Comparison of ENCODE assay signal across 7 cellular contexts in genomic region chr22:50206599-50206998, GRCh38. TPM values are rescaled to one million over a fixed set of nuclear protein-coding genes. Genes with fewer than 3 reads are reported as not detected.
A peak's percentile ranks its signal among the peaks of the same experiment; 100 is the strongest.
DNase-seq lines count a peak whose midpoint lies in the region; ATAC-seq and TF ChIP-seq lines count a peak whose summit lies in the region.
"Had no signal": no experiment of that assay in that cellular context is flagged by ENCODE, and none has a peak within 500 bp of the region (broad histone marks: within the 10 kb centered on the region; RNA-seq: fewer than 3 reads in every experiment).

No MANE protein-coding gene starts in this region.

- no peak overlapping the region for H3K9ac ChIP-seq in IMR-90 (ENCODE audit: low read depth, low read length)

- no peaks in the 10 kb centered on the region for H3K27me3 ChIP-seq in IMR-90 (ENCODE audit: control insufficient read depth, insufficient read depth, low read length)

- H4K20me1 ChIP-seq in IMR-90 (ENCODE audit: insufficient read depth, low read length) = peaks cover 42% of the 10 kb centered on the region

- H2AFZ ChIP-seq in IMR-90 (replicated peaks; ENCODE audit: low read length, poor library complexity) = peak overlapping the region; percentile 44

- H3K9me3 ChIP-seq in IMR-90 (ENCODE audit: control insufficient read depth, insufficient read depth, low read length) = no peaks in the 10 kb centered on the region

- peaks cover 4% of the 10 kb centered on the region; the same call in 1 of the 2 replicates for H3K4me1 ChIP-seq in IMR-90 (ENCODE audit: control insufficient read depth, insufficient read depth, low read length)

- no peak overlapping the region for H2AK5ac ChIP-seq in IMR-90 (ENCODE audit: low read depth, low read length)

- H3K9me1 ChIP-seq in IMR-90 (ENCODE audit: insufficient read depth, low read length) = 0 out of 2 replicates have a peak, but pooled peaks cover 2% of the 10 kb centered on the region

- TF ChIP-seq RAD21 in IMR-90 (IDR thresholded peaks at IDR 0.05; ENCODE audit: low read length) = 0 out of 2 replicates have a peak, but pooled peaks have one; percentile 17

- peaks cover 37 to 75% of the 10 kb centered on the region in 2 experiments for H3K79me1 ChIP-seq in IMR-90 (ENCODE audit: low read depth in 1 of 2, low read length in 2 of 2)

- dilution Hi-C loops in IMR-90 (cut with HindIII; ENCODE audit: low sequenced_read_pairs, unreplicated experiment) = no loop called here

- in situ Hi-C loops in IMR-90 (cut with MboI; ENCODE audit: low sequenced_read_pairs) = loop anchor here (25.0 kb wide), 1 partner anchor 394 kb away; no protein-coding TSS in a partner anchor

- 87% methylated on average over 4 of the region's 10 CpGs; no CpG with 5 or more reads in 1 of the 2 experiments for WGBS in IMR-90 (ENCODE audit: extremely low coverage in 2 of 2, insufficient read length in 1 of 2), 2 experiments

- no peak overlapping the region for H2BK15ac ChIP-seq in IMR-90 (ENCODE audit: low read depth, low read length)

- POLR2A ChIA-PET in IMR-90 (lab: Charles Lee; ENCODE audit: unreplicated experiment) = no interaction called here

- no peak overlapping the region for H3K18ac ChIP-seq in IMR-90 (ENCODE audit: low read depth, low read length)

- no peak overlapping the region for H4K8ac ChIP-seq in IMR-90 (ENCODE audit: low read depth in 2 of 2, low read length in 2 of 2)

- no peak overlapping the region for H3K23ac ChIP-seq in IMR-90 (ENCODE audit: low read depth, low read length)

- no peak overlapping the region for H2BK20ac ChIP-seq in IMR-90 (ENCODE audit: low read depth, low read length)

- no peak overlapping the region for H3K14ac ChIP-seq in IMR-90 (replicated peaks; ENCODE audit: low read depth, low read length)

- no peak overlapping the region for H2BK5ac ChIP-seq in IMR-90 (ENCODE audit: low read depth, low read length, poor library complexity, severe bottlenecking)

- H3K4me3 ChIP-seq in IMR-90 (ENCODE audit: insufficient read depth, low read depth, low read length) (no peak overlapping the region), foreskin fibroblast (ENCODE audit: low read depth in 1 of 2, low read length in 2 of 2) (no peak overlapping the region)

- peak; percentile 43 for TF ChIP-seq CTCF in IMR-90 (conservative IDR thresholded peaks at IDR 0.05; ENCODE audit: low read depth, low read length)
- TF ChIP-seq CTCF in foreskin fibroblast (IDR thresholded peaks at IDR 0.05; ENCODE audit: low read depth, low read length) = peak; percentile 48

- H3K4me2 ChIP-seq in IMR-90 (ENCODE audit: low read depth, low read length) = no peak overlapping the region

- H4K5ac ChIP-seq in IMR-90 (ENCODE audit: low read depth, low read length) = no peak overlapping the region

- intact Hi-C loops in IMR-90 (cut with micrococcal nuclease) = loop anchor here (10.0 kb wide), 1 partner anchor 232 kb away; no protein-coding TSS in a partner anchor

- peaks cover 36% of the 10 kb centered on the region for H3K36me3 ChIP-seq in IMR-90 (ENCODE audit: control insufficient read depth, insufficient read depth, low read length)

- H2AK9ac ChIP-seq in IMR-90 (replicated peaks; ENCODE audit: low read depth, low read length, poor library complexity) = peak overlapping the region; percentile 20

- no peak for TF ChIP-seq POLR2A in IMR-90 (IDR thresholded peaks at IDR 0.05; ENCODE audit: low read depth, low read length)

- CTCF ChIA-PET in IMR-90 (lab: Yijun Ruan, JAX) = no interaction called here

- H3K4ac ChIP-seq in IMR-90 (ENCODE audit: low read depth, low read length) = no peak overlapping the region

- no peak overlapping the region for H3K56ac ChIP-seq in IMR-90 (ENCODE audit: extremely low read depth, insufficient read depth, low read length)

- ATAC-seq in IMR-90 (ENCODE audit: low read depth) (0 out of 2 replicates have a peak, but pooled peaks have one; percentile 27), GM21423 (IDR thresholded peaks at IDR 0.05; ENCODE audit: unreplicated experiment) (no peak)

- no peak overlapping the region for H2BK120ac ChIP-seq in IMR-90 (ENCODE audit: low read depth, low read length)

- no peak overlapping the region for H4K91ac ChIP-seq in IMR-90 (ENCODE audit: insufficient read depth, low read depth, low read length)

- BruUV-seq in IMR-90 (replicated peaks; lab: Mats Ljungman, UMichigan) = no TSS peak

- DNase-seq in 8988T (peak; percentile 87), IMR-90 (peak; percentile 26), foreskin fibroblast (peak; percentile 62 to 79), amniotic stem cell (lab: John Stamatoyannopoulos, UW) (no peak)
- no peak for DNase-seq in activated effector memory CD4-positive, alpha-beta T cell treated with anti-CD3 and anti-CD28 coated beads, Interleukin-2, amount 50 U/mL, for 16 hours
- DNase-seq: NCI-H526 treated with DMSO at 0.1 percent for 48 hours had no signal

- no peak overlapping the region for H3K27ac ChIP-seq in IMR-90 (ENCODE audit: insufficient read depth, low read length)

TF ChIP-seq in IMR-90, 13 proteins besides CTCF, POLR2A, EP300 and RAD21:
- TF ChIP-seq CEBPB (IDR thresholded peaks at IDR 0.05; ENCODE audit: low read depth, low read length) (no peak), MXI1 (IDR thresholded peaks at IDR 0.05; ENCODE audit: borderline replicate concordance, low read depth, low read length) (0 out of 2 replicates have a peak, but pooled peaks have one; percentile 60), SMC3 (IDR thresholded peaks at IDR 0.05; ENCODE audit: low read depth, low read length) (no peak), FOS (IDR thresholded peaks at IDR 0.05; ENCODE audit: low read depth, low read length) (no peak), BHLHE40 (IDR thresholded peaks at IDR 0.05; ENCODE audit: low read depth, low read length) (peak; percentile 24; the same call in 1 of the 2 replicates), RCOR1 (IDR thresholded peaks at IDR 0.05; ENCODE audit: insufficient replicate concordance, low read length) (no peak), ELK1 (IDR thresholded peaks at IDR 0.05; ENCODE audit: borderline replicate concordance, low read depth, low read length) (no peak), NFE2L2 (IDR thresholded peaks at IDR 0.05; ENCODE audit: low read depth, low read length) (no peak), MAZ (IDR thresholded peaks at IDR 0.05; ENCODE audit: borderline replicate concordance, low read depth, low read length) (no peak), CHD1 (IDR thresholded peaks at IDR 0.05; ENCODE audit: low read depth, low read length) (no peak), RFX5 (IDR thresholded peaks at IDR 0.05; ENCODE audit: low read depth, low read length) (no peak), USF2 (IDR thresholded peaks at IDR 0.05; ENCODE audit: low read depth, low read length) (peak; percentile 36; the same call in 1 of the 2 replicates), MAFK (IDR thresholded peaks at IDR 0.05; ENCODE audit: low read depth, low read length) (no peak)

RNA-seq across cellular contexts. Expression of gene SELENOO, which starts 5.8 kb away (rescaled TPM):
- 10.3 and 10.4 TPM in 2 replicates for total RNA-seq in IMR-90 (2012; rRNA removed)
- 21.4 and 22.9 TPM in 2 replicates for polyA plus RNA-seq in IMR-90 (2012; rRNA removed)
- 16.7 and 25.0 TPM in 2 replicates for polyA plus RNA-seq in IMR-90 (2012; cell fraction: cytosol; rRNA removed)
- 94.1 and 274 TPM in 2 replicates for polyA plus RNA-seq in IMR-90 (2012; cell fraction: nucleus; rRNA removed; ENCODE audit: low replicate concordance)

RNA-seq across cellular contexts. Expression of gene TRABD, which starts 20.9 kb away (rescaled TPM):
- total RNA-seq in IMR-90 (2012; rRNA removed) = 13.4 and 13.9 TPM in 2 replicates
- 42.7 and 45.3 TPM in 2 replicates for polyA plus RNA-seq in IMR-90 (2012; rRNA removed)
- 32.3 and 48.5 TPM in 2 replicates for polyA plus RNA-seq in IMR-90 (2012; cell fraction: cytosol; rRNA removed)
- polyA plus RNA-seq in IMR-90 (2012; cell fraction: nucleus; rRNA removed; ENCODE audit: low replicate concordance) = 188 and 434 TPM in 2 replicates

RNA-seq across cellular contexts. Expression of gene PANX2, which starts 36.1 kb away (rescaled TPM):
- under 0.01 and 0.18 TPM in 2 replicates for total RNA-seq in IMR-90 (2012; rRNA removed)
- polyA plus RNA-seq in IMR-90 (2012; rRNA removed) = 1.3 and 1.7 TPM in 2 replicates
- 1.6 and 3.8 TPM in 2 replicates for polyA plus RNA-seq in IMR-90 (2012; cell fraction: cytosol; rRNA removed)
- 7.1 and 11.4 TPM in 2 replicates for polyA plus RNA-seq in IMR-90 (2012; cell fraction: nucleus; rRNA removed; ENCODE audit: low replicate concordance)

RNA-seq across cellular contexts. Expression of gene TUBGCP6, which starts 38.2 kb away (rescaled TPM):
- total RNA-seq in IMR-90 (2012; rRNA removed) = 10.0 and 10.8 TPM in 2 replicates
- polyA plus RNA-seq in IMR-90 (2012; rRNA removed) = 28.6 and 30.9 TPM in 2 replicates
- polyA plus RNA-seq in IMR-90 (2012; cell fraction: cytosol; rRNA removed) = 7.5 and 13.6 TPM in 2 replicates
- 185 and 466 TPM in 2 replicates for polyA plus RNA-seq in IMR-90 (2012; cell fraction: nucleus; rRNA removed; ENCODE audit: low replicate concordance)

RNA-seq across cellular contexts. Expression of gene HDAC10, which starts 44.5 kb away (rescaled TPM):
- total RNA-seq in IMR-90 (2012; rRNA removed) = 3.6 and 3.9 TPM in 2 replicates
- polyA plus RNA-seq in IMR-90 (2012; rRNA removed) = 35.2 and 35.7 TPM in 2 replicates
- polyA plus RNA-seq in IMR-90 (2012; cell fraction: cytosol; rRNA removed) = 18.7 and 22.6 TPM in 2 replicates
- polyA plus RNA-seq in IMR-90 (2012; cell fraction: nucleus; rRNA removed; ENCODE audit: low replicate concordance) = 264 and 926 TPM in 2 replicates

Comparison
In these comparisons a context has a peak if more than half of its experiments do, and no peak if none do; other contexts are left out.
1. DNase-seq: peak in 8988T (single experiment), IMR-90 (single experiment) and foreskin fibroblast (2 of 2); none in activated effector memory CD4-positive, alpha-beta T cell treated with anti-CD3 and anti-CD28 coated beads, Interleukin-2, amount 50 U/mL, for 16 hours (single experiment) and amniotic stem cell (single experiment).